Comparison of ENCODE assay signal across 8 cellular contexts in genomic region chr13:50130686-50131051, GRCh38.
DNase-seq lines count a peak whose midpoint lies in the region; ATAC-seq and TF ChIP-seq lines count a peak whose summit lies in the region.

No MANE protein-coding gene starts in this region.

- H3K36me3 ChIP-seq in OCI-LY7 (ENCODE audit: insufficient read depth, low read length): no peaks in the 10 kb centered on the region
- no peaks in the 10 kb centered on the region for H3K36me3 ChIP-seq in transverse colon

- no peak for ATAC-seq in HG03469 (IDR thresholded peaks at IDR 0.05; ENCODE audit: unreplicated experiment)
- ATAC-seq in GM21737 (IDR thresholded peaks at IDR 0.05; ENCODE audit: unreplicated experiment): no peak

- peaks cover 70% of the 10 kb centered on the region for H3K27me3 ChIP-seq in transverse colon

- no peak for TF ChIP-seq EP300 in transverse colon (IDR thresholded peaks at IDR 0.05; ENCODE audit: low read depth)

- TF ChIP-seq CTCF in OCI-LY7 (conservative IDR thresholded peaks at IDR 0.05; ENCODE audit: low read length): no peak
- TF ChIP-seq CTCF in choroid plexus epithelial cell (conservative IDR thresholded peaks at IDR 0.05; ENCODE audit: low read depth, low read length): no peak
- TF ChIP-seq CTCF in transverse colon (IDR thresholded peaks at IDR 0.05): no peak

- no peak for TF ChIP-seq POLR2A in transverse colon (IDR thresholded peaks at IDR 0.05)

- peaks cover 60% of the 10 kb centered on the region for H3K4me1 ChIP-seq in OCI-LY7 (ENCODE audit: insufficient read depth, low read length, poor library complexity, severe bottlenecking)
- peaks cover 14 to 48% (median 36%) of the 10 kb centered on the region in 4 donors for H3K4me1 ChIP-seq in transverse colon

- TSS peak; percentile 97 for BruUV-seq in OCI-LY7 (replicated peaks; lab: Mats Ljungman, UMichigan)

- no peaks in the 10 kb centered on the region for H4K20me1 ChIP-seq in OCI-LY7 (ENCODE audit: insufficient read depth, low read length)

- H3K9me3 ChIP-seq in OCI-LY7 (ENCODE audit: low read length) (no peaks in the 10 kb centered on the region), transverse colon (no peaks in the 10 kb centered on the region)

- H3K9me2 ChIP-seq in OCI-LY7 (ENCODE audit: insufficient read depth, low read length): no peaks in the 10 kb centered on the region

- H3K4me2 ChIP-seq in OCI-LY7 (ENCODE audit: low read length): peak overlapping the region; percentile 71

- no peaks in the 10 kb centered on the region; the same call in 1 of the 2 replicates for H3K79me2 ChIP-seq in OCI-LY7 (ENCODE audit: insufficient read depth, low read depth, low read length)

- H3K4me3 ChIP-seq in OCI-LY7 (ENCODE audit: low read depth, low read length, poor library complexity, severe bottlenecking) (peak overlapping the region; percentile 70), choroid plexus epithelial cell (ENCODE audit: low read depth, low read length) (peak overlapping the region; percentile 52), transverse colon (peak overlapping the region in 3 of 4 donors; percentile 23 to 53 (median 34))

- DNase-seq in NCI-H1417 (lab: John Stamatoyannopoulos, UW) (peak in 2 of 3 experiments; percentile 58 to 69), NCI-H1417 treated with DMSO at 0.1 percent for 48 hours (lab: John Stamatoyannopoulos, UW) (no peak), OCI-LY7 (ENCODE audit: low spot score) (peak; percentile 51), choroid plexus epithelial cell (ENCODE audit: low read depth) (peak; percentile 60), lung microvascular endothelial cell (ENCODE audit: low read depth in 2 of 2) (peak; percentile 69 to 86), transverse colon (peak; percentile 29)

- H3K27ac ChIP-seq in OCI-LY7 (ENCODE audit: low read depth, low read length, poor library complexity, severe bottlenecking) (peak overlapping the region; percentile 71), transverse colon (peak overlapping the region; percentile 7 to 42 (median 36))

- in situ Hi-C loops in transverse colon (cut with MboI; ENCODE audit: low pct_ligation_motif_present in 1 of 4, low pct_unique_long_range_greater_than_20kb in 1 of 4, low sequenced_read_pairs in 3 of 4): loop anchor here in 3 of 4 donors (10.0 to 25.0 kb wide), 2 partner anchors 136 to 782 kb away; partner anchors contain the start of genes RNASEH2B (in 2 of the 3) and TRIM13 (in 1 of the 3)

- CTCF ChIA-PET in OCI-LY7 (lab: Charles Lee; ENCODE audit: unreplicated experiment): interaction anchor here (0.6 kb wide), 2 partner anchors 10 to 53 kb away, joined by 3 to 4 read pairs; no protein-coding TSS in a partner anchor

- WGBS in transverse colon (ENCODE audit: low coverage in 1 of 2), 2 donors: 2% methylated on average over 21 of the region's 21 CpGs; no CpG with 5 or more reads in 1 of the 2 donors

- H2AFZ ChIP-seq in OCI-LY7 (ENCODE audit: low read length): peak overlapping the region; percentile 56; the same call in 1 of the 2 replicates

- intact Hi-C loops in OCI-LY7 (cut with micrococcal nuclease; ENCODE audit: unreplicated experiment) (loop anchor here (2.0 to 5.0 kb wide), 2 partner anchors 22 to 467 kb away; no protein-coding TSS in a partner anchor), transverse colon (cut with DNase I; ENCODE audit: low total_unique reads) (no loop called here)

- POLR2A ChIA-PET in OCI-LY7 (lab: Charles Lee): interaction anchor here (0.8 to 2.1 kb wide), 6 partner anchors 11 to 782 kb away, joined by 3 to 14 read pairs (median 3); no protein-coding TSS in a partner anchor
